In genomic region chrX:130771648-130772312, GRCh38 we compare ENCODE assay signal across 26 cellular contexts.
DNase-seq lines count a peak whose midpoint lies in the region; ATAC-seq and TF ChIP-seq lines count a peak whose summit lies in the region.
"Had no signal": no experiment of that assay in that cellular context is flagged by ENCODE, and none has a peak within 500 bp of the region (broad histone marks: within the 10 kb centered on the region; RNA-seq: fewer than 3 reads in every experiment).

No MANE protein-coding gene starts in this region.

- intact Hi-C loops in naive thymus-derived CD4-positive, alpha-beta T cell (cut with micrococcal nuclease), result no loop called here

- no peak overlapping the region for H2AFZ ChIP-seq in osteoblast (ENCODE audit: low read length)

- no peaks in the 10 kb centered on the region for H3K36me3 Mint-ChIP-seq in HFFc6 (ENCODE audit: low read depth)
- H3K36me3 Mint-ChIP-seq in naive thymus-derived CD4-positive, alpha-beta T cell, result peaks cover 0 to 25% (median 9%) of the 10 kb centered on the region in 5 donors

- no peak overlapping the region for H3K4me3 ChIP-seq in astrocyte of the spinal cord (ENCODE audit: low read depth, low read length)
- H3K4me3 ChIP-seq in osteoblast (ENCODE audit: insufficient read depth, low read length), result no peak overlapping the region
- H3K4me3 ChIP-seq in naive thymus-derived CD4-positive, alpha-beta T cell (ENCODE audit: low read length), result no peak overlapping the region

- peak overlapping the region; percentile 92 for H3K27ac Mint-ChIP-seq in HFFc6
- peak overlapping the region in 1 of 9 donors; percentile 7 for H3K27ac Mint-ChIP-seq in naive thymus-derived CD4-positive, alpha-beta T cell
- H3K27ac Mint-ChIP-seq: progenitor cell of endocrine pancreas; stimulated activated naive CD8-positive, alpha-beta T cell treated with anti-CD3 and anti-CD28 coated beads, Interleukin-15, amount 100 ng/mL, for 72 hours; type B pancreatic cell had no signal

- H3K27me3 Mint-ChIP-seq in HFFc6 (ENCODE audit: insufficient read depth), result peaks cover 3% of the 10 kb centered on the region; the same call in 1 of the 2 replicates
- no peaks in the 10 kb centered on the region for H3K27me3 Mint-ChIP-seq in naive thymus-derived CD4-positive, alpha-beta T cell
- H3K27me3 Mint-ChIP-seq: progenitor cell of endocrine pancreas; stimulated activated naive CD8-positive, alpha-beta T cell treated with anti-CD3 and anti-CD28 coated beads, Interleukin-15, amount 100 ng/mL, for 72 hours had no signal

- no peaks in the 10 kb centered on the region for H3K9me3 ChIP-seq in osteoblast (ENCODE audit: low read depth, low read length)
- H3K9me3 ChIP-seq in naive thymus-derived CD4-positive, alpha-beta T cell (ENCODE audit: control insufficient read depth in 2 of 3, low read length in 3 of 3), result no peaks in the 10 kb centered on the region

- no peaks in the 10 kb centered on the region for H3K79me2 ChIP-seq in osteoblast (ENCODE audit: insufficient read depth, low read length)

- H3K27ac ChIP-seq in osteoblast (ENCODE audit: low read depth, low read length), result peak overlapping the region; percentile 65
- H3K27ac ChIP-seq in naive thymus-derived CD4-positive, alpha-beta T cell (ENCODE audit: low read depth, low read length), result no peak overlapping the region

- no peak overlapping the region for H3K4me2 ChIP-seq in osteoblast (ENCODE audit: insufficient read depth, low read length)

- DNase-seq in DMS53 (lab: John Stamatoyannopoulos, UW), result peak; percentile 24
- DNase-seq in DMS53 treated with DMSO at 0.1 percent for 48 hours (lab: John Stamatoyannopoulos, UW; ENCODE audit: unreplicated experiment), result no peak
- no peak for DNase-seq in HFFc6
- peak; percentile 2 for DNase-seq in astrocyte of the spinal cord (ENCODE audit: low read depth, low spot score)
- no peak for DNase-seq in osteoblast (ENCODE audit: insufficient read length, low spot score, missing footprints)
- DNase-seq in foreskin melanocyte, result no peak
- DNase-seq in naive thymus-derived CD4-positive, alpha-beta T cell, result no peak
- DNase-seq in HUDEP-2 (lab: John Stamatoyannopoulos, UW; ENCODE audit: unreplicated experiment in 76 of 76), result no peak
- DNase-seq: 8988T; activated CD4-positive, alpha-beta T cell treated with anti-CD3 and anti-CD28 coated beads, Interleukin-2, amount 50 U/mL, for 1 hour; activated CD8-positive, alpha-beta memory T cell treated with anti-CD3 and anti-CD28 coated beads, Interleukin-2, amount 50 U/mL, for 48 hours; activated gamma-delta T cell; Calu3; central memory CD4-positive, alpha-beta T cell; GOT3; KBM-7; left cardiac atrium; MV-4-11; NCI-H1694; NCI-H2227 treated with DMSO at 0.1 percent for 48 hours; NCI-H774; nephron progenitor cell; stimulated activated CD4-positive, alpha-beta T cell treated with anti-CD3 and anti-CD28 coated beads, Interleukin-4, amount 100 ng/mL, for 24 hours; stimulated activated naive CD8-positive, alpha-beta T cell treated with anti-CD3 and anti-CD28 coated beads, Interleukin-15, amount 100 ng/mL, for 72 hours had no signal

- peaks cover 20% of the 10 kb centered on the region for H3K4me1 ChIP-seq in osteoblast (ENCODE audit: insufficient read depth, low read length)
- no peaks in the 10 kb centered on the region for H3K4me1 ChIP-seq in naive thymus-derived CD4-positive, alpha-beta T cell (ENCODE audit: control insufficient read depth in 2 of 2, insufficient read depth in 2 of 2, low read length in 2 of 2)

- H3K4me3 Mint-ChIP-seq in HFFc6, result peak overlapping the region; percentile 46; the same call in 1 of the 2 replicates
- no peak overlapping the region for H3K4me3 Mint-ChIP-seq in naive thymus-derived CD4-positive, alpha-beta T cell
- H3K4me3 Mint-ChIP-seq: nephron progenitor cell; stimulated activated naive CD8-positive, alpha-beta T cell treated with anti-CD3 and anti-CD28 coated beads, Interleukin-15, amount 100 ng/mL, for 72 hours; type B pancreatic cell had no signal

- ATAC-seq in naive thymus-derived CD4-positive, alpha-beta T cell, result no peak
- ATAC-seq: left cardiac atrium; stimulated activated naive CD8-positive, alpha-beta T cell treated with anti-CD3 and anti-CD28 coated beads, Interleukin-15, amount 100 ng/mL, for 72 hours had no signal

- no peaks in the 10 kb centered on the region for H3K27me3 ChIP-seq in osteoblast (ENCODE audit: insufficient read depth, low read length)
- no peaks in the 10 kb centered on the region for H3K27me3 ChIP-seq in naive thymus-derived CD4-positive, alpha-beta T cell (ENCODE audit: control insufficient read depth in 2 of 2, insufficient read depth in 2 of 2, low read length in 2 of 2)

- POLR2A ChIA-PET in naive thymus-derived CD4-positive, alpha-beta T cell (lab: Charles Lee), result no interaction called here

- no peaks in the 10 kb centered on the region for H4K20me1 ChIP-seq in osteoblast (ENCODE audit: insufficient read depth, low read length)

- H3K9me3 Mint-ChIP-seq in HFFc6, result no peaks in the 10 kb centered on the region
- H3K9me3 Mint-ChIP-seq in naive thymus-derived CD4-positive, alpha-beta T cell, result peaks cover 0 to 2% (median 0%) of the 10 kb centered on the region in 11 donors
- H3K9me3 Mint-ChIP-seq: nephron progenitor cell; stimulated activated naive CD8-positive, alpha-beta T cell treated with anti-CD3 and anti-CD28 coated beads, Interleukin-15, amount 100 ng/mL, for 72 hours; type B pancreatic cell had no signal

- peaks cover 37% of the 10 kb centered on the region for H3K4me1 Mint-ChIP-seq in HFFc6 (ENCODE audit: low read depth)
- H3K4me1 Mint-ChIP-seq in naive thymus-derived CD4-positive, alpha-beta T cell, result peaks cover 0 to 4% (median 0%) of the 10 kb centered on the region in 7 donors
- H3K4me1 Mint-ChIP-seq: stimulated activated naive CD8-positive, alpha-beta T cell treated with anti-CD3 and anti-CD28 coated beads, Interleukin-15, amount 100 ng/mL, for 72 hours had no signal

- CTCF ChIA-PET in naive thymus-derived CD4-positive, alpha-beta T cell (lab: Charles Lee), result no interaction called here

- TF ChIP-seq CTCF in HFFc6 (IDR thresholded peaks at IDR 0.05), result no peak
- no peak for TF ChIP-seq CTCF in astrocyte of the spinal cord (IDR thresholded peaks at IDR 0.05; ENCODE audit: low read depth, low read length)
- TF ChIP-seq CTCF in osteoblast (IDR thresholded peaks at IDR 0.05; ENCODE audit: extremely low read depth, low read depth, low read length), result no peak

- no peaks in the 10 kb centered on the region for H3K36me3 ChIP-seq in osteoblast (ENCODE audit: insufficient read depth, low read length)
- H3K36me3 ChIP-seq in naive thymus-derived CD4-positive, alpha-beta T cell (ENCODE audit: control insufficient read depth in 2 of 3, insufficient read depth in 3 of 3, low read length in 3 of 3), result no peaks in the 10 kb centered on the region

- in situ Hi-C loops in astrocyte of the spinal cord (cut with HindIII; ENCODE audit: low sequenced_read_pairs), result no loop called here

Comparison
In these comparisons a context has a peak if more than half of its experiments do, and no peak if none do; other contexts are left out.
1. DNase-seq: peak in DMS53 (single experiment) and astrocyte of the spinal cord (single experiment); none in DMS53 treated with DMSO at 0.1 percent for 48 hours (single experiment), HFFc6 (single experiment), osteoblast (single experiment), foreskin melanocyte (single experiment), naive thymus-derived CD4-positive, alpha-beta T cell (0 of 9) and HUDEP-2 (0 of 76).